Comparison of ENCODE assay signal across 8 cellular contexts in genomic region chr10:27242473-27242950, GRCh38. TPM values are rescaled to one million over a fixed set of nuclear protein-coding genes. Genes with fewer than 3 reads are reported as not detected.
DNase-seq lines count a peak whose midpoint lies in the region; ATAC-seq, FAIRE-seq and TF ChIP-seq lines count a peak whose summit lies in the region.

No MANE protein-coding gene starts in this region.

- TF ChIP-seq CTCF in left ventricle myocardium inferior (IDR thresholded peaks at IDR 0.05; ENCODE audit: borderline replicate concordance) (no peak), K562 (IDR thresholded peaks at IDR 0.05 in 2 of 3, conservative IDR thresholded peaks at IDR 0.05 in 1 of 3; ENCODE audit: insufficient read depth in 2 of 3, low read depth in 1 of 3, low read length in 3 of 3) (no peak; a peak in 1 of 6 replicates)

- H3K27me3 ChIP-seq in left ventricle myocardium inferior (ENCODE audit: low read depth) (no peaks in the 10 kb centered on the region), K562 (ENCODE audit: control insufficient read depth in 2 of 2, insufficient read depth in 2 of 2, low read length in 2 of 2) (no peaks in the 10 kb centered on the region), mesendoderm (ENCODE audit: insufficient read depth, low read length, poor library complexity) (no peaks in the 10 kb centered on the region), aorta (ENCODE audit: control insufficient read depth in 1 of 2, insufficient read depth in 2 of 2, low read length in 1 of 2) (no peaks in the 10 kb centered on the region)

- H3K9me1 ChIP-seq in K562 (ENCODE audit: control insufficient read depth, insufficient read depth, low read length) = no peaks in the 10 kb centered on the region

- H4K5ac ChIP-seq in mesendoderm (ENCODE audit: low read length) = no peak overlapping the region

- FAIRE-seq in K562 (lab: Jason Lieb, UNC) = no peak

- 0% methylated on average over 6 of the region's 6 CpGs for WGBS in K562 (ENCODE audit: insufficient coverage, low coverage, missing lambda C conversion rate)
- WGBS in mesendoderm (ENCODE audit: extremely low coverage, insufficient coverage, low lambda C conversion rate) = no CpG with 5 or more reads among the region's 6 CpGs
- 1% methylated on average over 6 of the region's 6 CpGs for WGBS in aorta, 2 donors

- peak overlapping the region; percentile 97 for H2AFZ ChIP-seq in K562 (ENCODE audit: low read depth, low read length)

- H3K9ac ChIP-seq in K562 (ENCODE audit: insufficient read depth in 1 of 2, low read depth in 2 of 2, low read length in 2 of 2) (peak overlapping the region; percentile 75 to 94; a peak in 3 of 4 replicates), mesendoderm (ENCODE audit: low read length) (peak overlapping the region; percentile 90)

- TSS peak; percentile 88 for BruUV-seq in K562 (replicated peaks; lab: Mats Ljungman, UMichigan)

- in situ Hi-C loops in K562 (cut with MboI) = no loop called here

- no peak for TF ChIP-seq RAD21 in K562 (CRISPR knock-in tag; conservative IDR thresholded peaks at IDR 0.05 in 1 of 2, IDR thresholded peaks at IDR 0.05 in 1 of 2)

- no peak overlapping the region for H2BK5ac ChIP-seq in mesendoderm (ENCODE audit: low read length)

- intact Hi-C loops in left ventricle myocardium inferior (cut with micrococcal nuclease) (no loop called here), left ventricle myocardium superior (cut with micrococcal nuclease) (no loop called here), K562 (cut with micrococcal nuclease) (loop anchor here (2.0 to 10.0 kb wide), 2 partner anchors 88 to 282 kb away; partner anchors contain the start of genes MASTL and YME1L1), aorta (cut with DNase I) (loop anchor here in 1 of 2 donors (1.0 to 10.0 kb wide), 2 partner anchors 88 to 262 kb away; partner anchors contain the start of genes RAB18 and YME1L1)

- no peaks in the 10 kb centered on the region for H4K20me1 ChIP-seq in K562 (replicated peaks; ENCODE audit: control insufficient read depth, insufficient read depth, low read length)

- no peak overlapping the region for H2AK5ac ChIP-seq in mesendoderm (ENCODE audit: low read length)

- H3K4me3 ChIP-seq in left ventricle myocardium inferior (peak overlapping the region; percentile 87), K562 (peak overlapping the region; percentile 59), mesendoderm (ENCODE audit: low read length) (peak overlapping the region; percentile 80), aorta (ENCODE audit: low read length in 2 of 2) (peak overlapping the region; percentile 58 to 86)

- H3K4ac ChIP-seq in mesendoderm (ENCODE audit: low read depth, low read length) = no peak overlapping the region

- H3K56ac ChIP-seq in mesendoderm (ENCODE audit: low read length) = peak overlapping the region; percentile 96

- H3K27ac ChIP-seq in left ventricle myocardium inferior (replicated peaks) (peak overlapping the region; percentile 99), K562 (ENCODE audit: extremely low read depth, low read depth, low read length) (peak overlapping the region; percentile 94), mesendoderm (ENCODE audit: low read depth, low read length) (peak overlapping the region; percentile 98), aorta (ENCODE audit: low read depth in 1 of 2, low read length in 2 of 2) (peak overlapping the region; percentile 44 to 91)

- TF ChIP-seq EP300 in K562 (IDR thresholded peaks at IDR 0.05; ENCODE audit: low read length) = no peak

- TF ChIP-seq POLR2A in K562 (conservative IDR thresholded peaks at IDR 0.05) = no peak

- H3K36me3 ChIP-seq in left ventricle myocardium inferior (no peaks in the 10 kb centered on the region), K562 (ENCODE audit: control insufficient read depth, insufficient read depth, low read length) (no peaks in the 10 kb centered on the region), mesendoderm (ENCODE audit: control insufficient read depth, insufficient read depth, low read length) (no peaks in the 10 kb centered on the region), aorta (ENCODE audit: control insufficient read depth in 1 of 2, insufficient read depth in 2 of 2, low read length in 1 of 2) (no peaks in the 10 kb centered on the region)

- peak overlapping the region; percentile 96 for H3K4me2 ChIP-seq in K562 (ENCODE audit: insufficient read depth, low read length)
- H3K4me2 ChIP-seq in mesendoderm (ENCODE audit: low read length) = peak overlapping the region; percentile 25

- H3K79me2 ChIP-seq in K562 (ENCODE audit: control insufficient read depth, insufficient read depth, low read length) (peaks cover 15% of the 10 kb centered on the region), mesendoderm (ENCODE audit: control insufficient read depth, insufficient read depth, low read length) (no peaks in the 10 kb centered on the region)

- H2BK120ac ChIP-seq in mesendoderm (ENCODE audit: low read depth, low read length) = no peak overlapping the region

- no peak overlapping the region for H4K8ac ChIP-seq in mesendoderm (ENCODE audit: low read depth, low read length)

- H2BK15ac ChIP-seq in mesendoderm (replicated peaks; ENCODE audit: low read depth) = no peak overlapping the region

- H3K4me1 ChIP-seq in left ventricle myocardium inferior (peaks cover 47% of the 10 kb centered on the region), K562 (replicated peaks in 1 of 2; ENCODE audit: control insufficient read depth in 2 of 2, insufficient read depth in 2 of 2, low read length in 2 of 2) (peaks cover 16 to 23% of the 10 kb centered on the region in 2 experiments; a peak in 4 of 5 replicates), mesendoderm (ENCODE audit: control insufficient read depth, low read depth, low read length) (peaks cover 1% of the 10 kb centered on the region), aorta (ENCODE audit: control insufficient read depth in 1 of 2, insufficient read depth in 2 of 2, low read length in 2 of 2) (no peaks in the 10 kb centered on the region)

- POLR2A ChIA-PET in K562 (lab: Yijun Ruan, JAX) = interaction anchor here (0.7 to 2.0 kb wide), 7 partner anchors 8 to 559 kb away, joined by 3 to 12 read pairs (median 3); partner anchors contain the start of gene YME1L1

- H3K18ac ChIP-seq in mesendoderm (ENCODE audit: low read length) = no peak overlapping the region

- ATAC-seq in left ventricle myocardium superior = no peak
- no peak for ATAC-seq in K562
- no peak for ATAC-seq in aorta (ENCODE audit: low FRiP score)

- no peak for DNase-seq in left ventricle myocardium inferior
- DNase-seq in left ventricle myocardium superior = no peak
- no peak for DNase-seq in K562 (ENCODE audit: extremely low read depth in 1 of 4, low spot score in 3 of 4)
- no peak for DNase-seq in mesendoderm
- no peak for DNase-seq in aorta
- no peak for DNase-seq in iPS-NIHi7 (ENCODE audit: extremely low spot score)
- no peak for DNase-seq in NCI-H1105 treated with DMSO at 0.1 percent for 48 hours (lab: John Stamatoyannopoulos, UW)
- no peak for DNase-seq in activated CD4-positive, CD25-positive, alpha-beta regulatory T cell treated with anti-CD3 and anti-CD28 coated beads, Interleukin-2, amount 50 U/mL, for 72 hours

- H3K79me1 ChIP-seq in mesendoderm (ENCODE audit: low read length) = peaks cover 1% of the 10 kb centered on the region

- CTCF ChIA-PET in K562 (lab: Yijun Ruan, JAX; ENCODE audit: low intra/inter-chr PET ratio) = interaction anchor here (0.7 kb wide), 1 partner anchor 116 kb away, joined by 3 read pairs; no protein-coding TSS in a partner anchor

- H3K23ac ChIP-seq in mesendoderm (ENCODE audit: low read length) = no peak overlapping the region

- H3K9me3 ChIP-seq in left ventricle myocardium inferior (replicated peaks) (no peaks in the 10 kb centered on the region), K562 (replicated peaks; ENCODE audit: control insufficient read depth, insufficient read depth, low read depth, low read length) (no peaks in the 10 kb centered on the region), aorta (ENCODE audit: control insufficient read depth, low read length) (no peaks in the 10 kb centered on the region)

TF ChIP-seq in K562, 482 proteins besides CTCF, POLR2A, EP300 and RAD21 (continues in another document):
- TF ChIP-seq ZSCAN29 (IDR thresholded peaks at IDR 0.05) (no peak), HINFP (tag; conservative IDR thresholded peaks at IDR 0.05; ENCODE audit: low read depth) (no peak), CTBP1 (IDR thresholded peaks at IDR 0.05; ENCODE audit: borderline replicate concordance) (no peak)

RNA-seq across cellular contexts. Expression of gene ACBD5, which starts 1.9 kb away (rescaled TPM):
- total RNA-seq in left ventricle myocardium inferior (64.0 TPM), left ventricle myocardium superior (87.7 TPM), K562 (2014; rRNA removed) (7.8 and 9.9 TPM in 2 replicates), K562 (2014; rRNA removed; fragmentation: Illumina TruSeq; extraction: Trizol) (10.3 TPM in 2 replicates), K562 (2015; rRNA removed; fragmentation: Illumina TruSeq; extraction: Trizol) (10.1 and 10.3 TPM in 2 replicates), K562 (2021) (8.4 and 8.7 TPM in 2 replicates), aorta (10 to 100 TPM; 13.9 to 21.7 TPM)
- 4.2 and 9.1 TPM in 2 replicates for total RNA-seq in K562 (2011; cell fraction: chromatin; rRNA removed; ENCODE audit: low replicate concordance)
- total RNA-seq in K562 (2011; cell fraction: nucleolus; rRNA removed) = 3.2 and 3.8 TPM in 2 replicates
- total RNA-seq in K562 (2011; cell fraction: nucleoplasm; rRNA removed) = 3.8 and 5.0 TPM in 2 replicates
- polyA plus RNA-seq in K562 (2011; rRNA removed) (7.4 and 7.9 TPM in 2 replicates), K562 (2014; fragmentation: Illumina TruSeq; extraction: Trizol) (7.6 and 8.5 TPM in 2 replicates), K562 (2014; fragmentation: Nextera tagmentation; extraction: Ambion mirVana) (1 to 10 TPM; 1.5 to 2.2 TPM), K562 (2014; rRNA removed) (5.1 and 6.1 TPM in 2 replicates), aorta (10 to 100 TPM in 1 of 2 donors, 1 to 10 TPM in 1; 7.3 to 25.9 TPM)
- 1.6 and 4.7 TPM in 2 replicates for polyA plus RNA-seq in K562 (2011; cell fraction: cytosol; rRNA removed)
- polyA plus RNA-seq in K562 (2011; cell fraction: nucleus; rRNA removed) = 3.2 and 4.5 TPM in 2 replicates
- polyA plus RNA-seq in K562 (2012) = 5.4 and 6.1 TPM in 2 replicates
- 8.9 and 10.8 TPM in 2 replicates for polyA minus RNA-seq in K562 (2011; rRNA and poly(A)+ RNA removed)
- 4.4 and 6.7 TPM in 2 replicates for polyA minus RNA-seq in K562 (2011; cell fraction: cytosol; rRNA and poly(A)+ RNA removed)
- polyA minus RNA-seq in K562 (2011; cell fraction: nucleus; rRNA and poly(A)+ RNA removed) = 2.2 and 6.0 TPM in 2 replicates
- 6.8 TPM for polyA plus RNA-seq in mesendoderm (2013, experiment 1 of 2)
- polyA plus RNA-seq in mesendoderm (2013, experiment 2 of 2) = 7.3 TPM
